8 cellular contexts compared by ENCODE assay signal in genomic region chr11:10459029-10459970, GRCh38. TPM values are rescaled to one million over a fixed set of nuclear protein-coding genes. Genes with fewer than 3 reads are reported as not detected.
DNase-seq lines count a peak whose midpoint lies in the region; ATAC-seq and TF ChIP-seq lines count a peak whose summit lies in the region.

No MANE protein-coding gene starts in this region.

- H3K36me3 ChIP-seq in CD8-positive, alpha-beta memory T cell (ENCODE audit: insufficient read depth, low read length): peaks cover 28% of the 10 kb centered on the region
- H3K36me3 ChIP-seq in GM23248 (ENCODE audit: low read depth): no peaks in the 10 kb centered on the region
- H3K36me3 ChIP-seq in tibial artery: peaks cover 0 to 13% (median 0%) of the 10 kb centered on the region in 3 donors

- H3K4me1 Mint-ChIP-seq in CD8-positive, alpha-beta memory T cell: peaks cover 55 to 66% (median 66%) of the 10 kb centered on the region in 3 donors
- H3K4me1 Mint-ChIP-seq in effector memory CD8-positive, alpha-beta T cell (ENCODE audit: low read depth in 2 of 2): peaks cover 46 to 53% of the 10 kb centered on the region in 2 donors

- no peaks in the 10 kb centered on the region; the same call in 1 of the 2 replicates for H3K79me2 ChIP-seq in GM23248 (ENCODE audit: insufficient read depth)

- no peaks in the 10 kb centered on the region for H4K20me1 ChIP-seq in GM23248 (ENCODE audit: insufficient read depth)

- H3K9ac ChIP-seq in GM23248: no peak overlapping the region

- in situ Hi-C loops in GM23248 (cut with MboI): no loop called here

- H3K27me3 Mint-ChIP-seq in CD8-positive, alpha-beta memory T cell: no peaks in the 10 kb centered on the region
- no peaks in the 10 kb centered on the region for H3K27me3 Mint-ChIP-seq in effector memory CD8-positive, alpha-beta T cell

- H3K9me3 Mint-ChIP-seq in CD8-positive, alpha-beta memory T cell: no peaks in the 10 kb centered on the region
- no peaks in the 10 kb centered on the region for H3K9me3 Mint-ChIP-seq in effector memory CD8-positive, alpha-beta T cell

- ATAC-seq in GM19452 (IDR thresholded peaks at IDR 0.05; ENCODE audit: unreplicated experiment): peak; percentile 52
- ATAC-seq in HG03521 (IDR thresholded peaks at IDR 0.05; ENCODE audit: unreplicated experiment): peak; percentile 34
- peak; percentile 69 for ATAC-seq in effector memory CD8-positive, alpha-beta T cell (replicated peaks)

- peaks cover 47% of the 10 kb centered on the region for H3K4me1 ChIP-seq in CD8-positive, alpha-beta memory T cell (ENCODE audit: insufficient read depth, low read length)
- H3K4me1 ChIP-seq in GM23248 (ENCODE audit: insufficient read depth) (peaks cover 19% of the 10 kb centered on the region), tibial artery (no peaks in the 10 kb centered on the region)

- DNase-seq in CD8-positive, alpha-beta memory T cell: peak; percentile 37 to 75 (median 61)
- peak; percentile 42 for DNase-seq in activated CD4-positive, alpha-beta T cell treated with anti-CD3 and anti-CD28 coated beads for 1 hour
- peak; percentile 45 to 52 (median 50) for DNase-seq in effector memory CD8-positive, alpha-beta T cell
- peak; percentile 31 to 47 (median 33) for DNase-seq in stimulated activated CD4-positive, alpha-beta T cell treated with anti-CD3 and anti-CD28 coated beads, TNF-alpha, amount 100 ng/mL, for 4 hours (ENCODE audit: low read depth in 3 of 3)
- DNase-seq in GM23248 (no peak), tibial artery (no peak)

- H3K4me3 Mint-ChIP-seq in CD8-positive, alpha-beta memory T cell: peak overlapping the region; percentile 76 to 89 (median 85)
- peak overlapping the region; percentile 80 to 84 for H3K4me3 Mint-ChIP-seq in effector memory CD8-positive, alpha-beta T cell

- H3K9me2 ChIP-seq in GM23248 (ENCODE audit: insufficient read depth): no peaks in the 10 kb centered on the region

- H3K27me3 ChIP-seq in CD8-positive, alpha-beta memory T cell (ENCODE audit: insufficient read depth, low read length, poor library complexity, severe bottlenecking): no peaks in the 10 kb centered on the region
- H3K27me3 ChIP-seq in GM23248 (replicated peaks; ENCODE audit: insufficient read depth) (no peaks in the 10 kb centered on the region), tibial artery (peaks cover 0 to 10% of the 10 kb centered on the region in 2 donors)

- H3K4me3 ChIP-seq in CD8-positive, alpha-beta memory T cell (ENCODE audit: low read length): peak overlapping the region; percentile 28
- H3K4me3 ChIP-seq in GM23248 (no peak overlapping the region), tibial artery (no peak overlapping the region)

- no peak overlapping the region for H3K4me2 ChIP-seq in GM23248 (ENCODE audit: unreplicated experiment)

- peak overlapping the region; percentile 40 for H3K27ac ChIP-seq in CD8-positive, alpha-beta memory T cell (ENCODE audit: low read depth, low read length)
- H3K27ac ChIP-seq in GM23248 (no peak overlapping the region), tibial artery (no peak overlapping the region)

- peaks cover 9% of the 10 kb centered on the region; the same call in 1 of the 2 replicates for H3F3A ChIP-seq in GM23248 (ENCODE audit: insufficient read depth)

- TF ChIP-seq CTCF in tibial artery (IDR thresholded peaks at IDR 0.05): no peak

- H3K9me3 ChIP-seq in CD8-positive, alpha-beta memory T cell (ENCODE audit: low read length): no peaks in the 10 kb centered on the region
- no peaks in the 10 kb centered on the region for H3K9me3 ChIP-seq in GM23248 (ENCODE audit: low read depth)
- no peaks in the 10 kb centered on the region for H3K9me3 ChIP-seq in tibial artery

- intact Hi-C loops in tibial artery (cut with DNase I; ENCODE audit: low total_unique reads): no loop called here

- H3K36me3 Mint-ChIP-seq in CD8-positive, alpha-beta memory T cell: peaks cover 5 to 38% (median 14%) of the 10 kb centered on the region in 3 donors
- H3K36me3 Mint-ChIP-seq in effector memory CD8-positive, alpha-beta T cell (ENCODE audit: insufficient read depth): peaks cover 23% of the 10 kb centered on the region

- POLR2A ChIA-PET in CD8-positive, alpha-beta memory T cell (lab: Charles Lee): interaction anchor here (0.6 to 1.8 kb wide), 5 partner anchors 9 to 292 kb away, joined by 3 to 9 read pairs (median 3); partner anchors contain the start of genes CTR9 and RNF141

- 87 to 93% methylated on average over 7 of the region's 7 CpGs for WGBS in GM23248 (ENCODE audit: low coverage in 1 of 2, low lambda C conversion rate in 2 of 2, missing lambda C conversion rate in 2 of 2), 2 experiments

- H2AFZ ChIP-seq in GM23248: no peak overlapping the region

- CTCF ChIA-PET in CD8-positive, alpha-beta memory T cell (lab: Charles Lee): interaction anchor here (0.7 to 2.3 kb wide), 5 partner anchors 13 to 81 kb away, joined by 3 to 7 read pairs (median 3); partner anchors contain the start of gene RNF141

- peak overlapping the region; percentile 89 to 99 (median 98) for H3K27ac Mint-ChIP-seq in CD8-positive, alpha-beta memory T cell
- peak overlapping the region; percentile 98 for H3K27ac Mint-ChIP-seq in effector memory CD8-positive, alpha-beta T cell

RNA-seq across cellular contexts. Expression of gene AMPD3, which starts 4.2 kb away (rescaled TPM):
- total RNA-seq in CD8-positive, alpha-beta memory T cell: 10 to 100 TPM; 10.8 to 12.2 TPM
- polyA plus RNA-seq in CD8-positive, alpha-beta memory T cell: 12.0 TPM
- 4.9 and 6.4 TPM in 2 replicates for total RNA-seq in GM23248 (2014; rRNA removed; shearing (Covaris generic))
- 3.3 and 3.6 TPM in 2 replicates for polyA plus RNA-seq in GM23248 (2016; fragmentation: Nextera tagmentation; extraction: Ambion mirVana)

Comparison
In these comparisons a context has a peak if more than half of its experiments do, and no peak if none do; other contexts are left out.
1. DNase-seq: peak in CD8-positive, alpha-beta memory T cell (5 of 5), activated CD4-positive, alpha-beta T cell treated with anti-CD3 and anti-CD28 coated beads for 1 hour (single experiment), effector memory CD8-positive, alpha-beta T cell (3 of 3) and stimulated activated CD4-positive, alpha-beta T cell treated with anti-CD3 and anti-CD28 coated beads, TNF-alpha, amount 100 ng/mL, for 4 hours (3 of 3); none in GM23248 (single experiment) and tibial artery (0 of 2).
2. Peak in every context shown above with its lines, with median percentiles within 50 percentile points of each other: ATAC-seq.